ENCODE assay signal across 37 cellular contexts in the genomic region with DNA sequence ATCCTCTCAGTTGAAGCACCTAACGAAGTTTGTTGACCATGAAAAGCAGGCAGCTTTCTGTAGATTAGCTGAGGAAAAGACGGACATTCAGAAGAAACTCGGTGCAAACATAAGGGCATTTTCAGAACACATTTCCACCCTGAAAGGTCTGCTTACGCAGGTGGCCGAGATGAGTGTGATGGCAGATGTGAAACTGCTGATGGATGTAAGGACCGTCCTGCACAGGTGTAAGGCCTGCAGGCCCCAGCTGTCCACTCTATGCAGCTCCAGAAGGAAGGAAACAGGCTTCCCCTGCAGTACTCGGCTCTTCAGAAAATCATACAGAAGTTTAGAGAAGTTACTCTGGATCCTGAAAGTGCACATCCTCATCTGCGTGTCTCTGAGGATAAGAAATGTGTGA. TPM values are rescaled to one million over a fixed set of nuclear protein-coding genes. Genes with fewer than 3 reads are reported as not detected.
"Had no signal": no experiment of that assay in that cellular context is flagged by ENCODE, and none has a peak within 500 bp of the region (broad histone marks: within the 10 kb centered on the region; RNA-seq: fewer than 3 reads in every experiment).

No MANE protein-coding gene starts in this region.

- H3K9me3 Mint-ChIP-seq: activated B cell treated with CpG ODN at 0.5 μM for 24 hours; activated CD4-positive, alpha-beta memory T cell treated with anti-CD3 and anti-CD28 coated beads for 36 hours; activated CD4-positive, alpha-beta T cell treated with anti-CD3 and anti-CD28 coated beads, Interleukin-2, amount 10 ng/mL, durations not matched to agents 24 days and 14 days; activated CD8-positive, alpha-beta T cell treated with anti-CD3 and anti-CD28 coated beads for 36 hours; activated naive CD4-positive, alpha-beta T cell treated with anti-CD3 and anti-CD28 coated beads for 36 hours; activated naive CD4-positive, alpha-beta T cell treated with anti-CD3 and anti-CD28 coated beads, Interleukin-2, amount 50 U/mL, for 72 hours; activated naive CD8-positive, alpha-beta T cell treated with anti-CD3 and anti-CD28 coated beads for 36 hours; activated T-cell treated with anti-CD3 and anti-CD28 coated beads, Interleukin-2, amount 50 U/mL, for 4 hours; activated T-cell treated with anti-CD3 and anti-CD28 coated beads, Interleukin-2, amount 50 U/mL, for 72 hours; activated T-helper 1 cell treated with anti-CD3 and anti-CD28 coated beads, Interleukin-12 subunit alpha, Interleukin-12 subunit beta, Interleukin-2, Interleukin-4 antibody, amounts not matched to agents 30 ng/mL and 10 ng/mL and 1 ng/mL, durations not matched to agents 14 hours and 24 hours and 36 hours; activated T-helper 17 cell treated with anti-CD3 and anti-CD28 coated beads, Interleukin-2, amount 50 U/mL, for 72 hours; brain; T-helper 1 cell treated with Interleukin-12 subunit alpha and Interleukin-12 subunit beta and Interleukin-4 antibody, amounts not matched to agents 30 μg/mL and 1 μg/mL, for 36 hours; T-helper 2 cell treated with Interferon-gamma antibody and Interleukin-4, amounts not matched to agents 5 μg/mL and 100 μg/mL, for 36 hours had no signal

- H3K27ac ChIP-seq: adrenal gland, ascending aorta, cardiac muscle cell, VCaP had no signal

- H3K4me1 ChIP-seq: adrenal gland, ascending aorta had no signal

- H3K4me3 ChIP-seq: adrenal gland, ascending aorta, cardiac muscle cell had no signal

- H3K36me3 ChIP-seq: adrenal gland, ascending aorta, cardiac muscle cell had no signal

- H3K27ac Mint-ChIP-seq: activated B cell treated with CpG ODN at 0.5 μM for 24 hours; activated CD4-positive, alpha-beta memory T cell treated with anti-CD3 and anti-CD28 coated beads for 36 hours; activated CD4-positive, alpha-beta T cell treated with anti-CD3 and anti-CD28 coated beads, Interleukin-2, amount 10 ng/mL, durations not matched to agents 24 days and 14 days; activated CD8-positive, alpha-beta T cell treated with anti-CD3 and anti-CD28 coated beads for 36 hours; activated naive CD4-positive, alpha-beta T cell treated with anti-CD3 and anti-CD28 coated beads for 36 hours; activated naive CD4-positive, alpha-beta T cell treated with anti-CD3 and anti-CD28 coated beads, Interleukin-2, amount 50 U/mL, for 72 hours; activated naive CD8-positive, alpha-beta T cell treated with anti-CD3 and anti-CD28 coated beads for 36 hours; activated T-cell treated with anti-CD3 and anti-CD28 coated beads, Interleukin-2, amount 50 U/mL, for 72 hours; activated T-helper 1 cell treated with anti-CD3 and anti-CD28 coated beads, Interleukin-12 subunit alpha, Interleukin-12 subunit beta, Interleukin-2, Interleukin-4 antibody, amounts not matched to agents 30 ng/mL and 10 ng/mL and 1 ng/mL, durations not matched to agents 14 hours and 24 hours and 36 hours; activated T-helper 17 cell treated with anti-CD3 and anti-CD28 coated beads, Interleukin-2, amount 50 U/mL, for 72 hours; brain; T-helper 1 cell treated with Interleukin-12 subunit alpha and Interleukin-12 subunit beta and Interleukin-4 antibody, amounts not matched to agents 30 μg/mL and 1 μg/mL, for 36 hours; T-helper 2 cell treated with Interferon-gamma antibody and Interleukin-4, amounts not matched to agents 5 μg/mL and 100 μg/mL, for 36 hours had no signal

- H3K27me3 ChIP-seq: ascending aorta, cardiac muscle cell had no signal

- H3K4me1 Mint-ChIP-seq: activated B cell treated with CpG ODN at 0.5 μM for 24 hours, brain had no signal

- H3K27me3 Mint-ChIP-seq: brain had no signal

- H3K36me3 Mint-ChIP-seq: activated CD4-positive, alpha-beta memory T cell treated with anti-CD3 and anti-CD28 coated beads for 36 hours; activated naive CD4-positive, alpha-beta T cell treated with anti-CD3 and anti-CD28 coated beads, Interleukin-2, amount 50 U/mL, for 72 hours; activated naive CD8-positive, alpha-beta T cell treated with anti-CD3 and anti-CD28 coated beads for 36 hours; brain had no signal

- H3K9me3 ChIP-seq: adrenal gland, ascending aorta had no signal

- ATAC-seq: activated CD8-positive, alpha-beta T cell treated with anti-CD3 and anti-CD28 coated beads for 36 hours; activated naive CD4-positive, alpha-beta T cell treated with anti-CD3 and anti-CD28 coated beads, Interleukin-2, amount 50 U/mL, for 72 hours; activated T-cell treated with anti-CD3 and anti-CD28 coated beads, Interleukin-2, amount 50 U/mL, for 4 hours; activated T-cell treated with anti-CD3 and anti-CD28 coated beads, Interleukin-2, amount 50 U/mL, for 72 hours; activated T-helper 17 cell treated with anti-CD3 and anti-CD28 coated beads, Interleukin-2, amount 50 U/mL, for 72 hours had no signal

- DNase-seq: activated B cell treated with CpG ODN at 0.5 μM for 24 hours; activated CD4-positive, alpha-beta memory T cell treated with anti-CD3 and anti-CD28 coated beads for 36 hours; activated CD4-positive, alpha-beta T cell treated with anti-CD3 and anti-CD28 coated beads for 4 hours; activated CD4-positive, alpha-beta T cell treated with anti-CD3 and anti-CD28 coated beads, Interleukin-2, amount 10 ng/mL, durations not matched to agents 24 days and 14 days; activated CD4-positive, alpha-beta T cell treated with anti-CD3 and anti-CD28 coated beads, Interleukin-2, amount 50 U/mL, for 1 hour; activated CD4-positive, alpha-beta T cell treated with anti-CD3 and anti-CD28 coated beads, Interleukin-2, amount 50 U/mL, for 4 hours; activated CD4-positive, CD25-positive, alpha-beta regulatory T cell treated with anti-CD3 and anti-CD28 coated beads, Interleukin-2, amount 50 U/mL, for 72 hours; activated CD8-positive, alpha-beta memory T cell treated with anti-CD3 and anti-CD28 coated beads, Interleukin-2, amount 50 U/mL, for 4 hours; activated CD8-positive, alpha-beta T cell treated with anti-CD3 and anti-CD28 coated beads for 36 hours; activated effector memory CD4-positive, alpha-beta T cell treated with anti-CD3 and anti-CD28 coated beads, Interleukin-2, amount 50 U/mL, for 16 hours; activated gamma-delta T cell treated with Interleukin-2 at 50 U/mL for 16 hours; activated naive CD4-positive, alpha-beta T cell; activated naive CD4-positive, alpha-beta T cell treated with anti-CD3 and anti-CD28 coated beads for 36 hours; activated naive CD4-positive, alpha-beta T cell treated with anti-CD3 and anti-CD28 coated beads, Interleukin-2, amount 50 U/mL, for 16 hours; activated naive CD8-positive, alpha-beta T cell treated with anti-CD3 and anti-CD28 coated beads for 36 hours; activated T-cell treated with anti-CD3 and anti-CD28 coated beads for 4 hours; activated T-cell treated with anti-CD3 and anti-CD28 coated beads, Interleukin-2, amount 50 U/mL, for 1 hour; activated T-cell treated with anti-CD3 and anti-CD28 coated beads, Interleukin-2, amount 50 U/mL, for 4 hours; activated T-cell treated with anti-CD3 and anti-CD28 coated beads, Interleukin-2, amount 50 U/mL, for 72 hours; adrenal gland; amniotic stem cell; central memory CD4-positive, alpha-beta T cell; T-helper 1 cell; T-helper 2 cell; T-helper 9 cell had no signal

- H3K4me3 Mint-ChIP-seq: activated B cell treated with CpG ODN at 0.5 μM for 24 hours; activated CD4-positive, alpha-beta memory T cell treated with anti-CD3 and anti-CD28 coated beads for 36 hours; activated CD4-positive, alpha-beta T cell treated with anti-CD3 and anti-CD28 coated beads, Interleukin-2, amount 10 ng/mL, durations not matched to agents 24 days and 14 days; activated CD8-positive, alpha-beta T cell treated with anti-CD3 and anti-CD28 coated beads for 36 hours; activated naive CD4-positive, alpha-beta T cell treated with anti-CD3 and anti-CD28 coated beads for 36 hours; activated naive CD8-positive, alpha-beta T cell treated with anti-CD3 and anti-CD28 coated beads for 36 hours; activated T-cell treated with anti-CD3 and anti-CD28 coated beads, Interleukin-2, amount 50 U/mL, for 4 hours; activated T-cell treated with anti-CD3 and anti-CD28 coated beads, Interleukin-2, amount 50 U/mL, for 72 hours; activated T-helper 1 cell treated with anti-CD3 and anti-CD28 coated beads, Interleukin-12 subunit alpha, Interleukin-12 subunit beta, Interleukin-2, Interleukin-4 antibody, amounts not matched to agents 30 ng/mL and 10 ng/mL and 1 ng/mL, durations not matched to agents 14 hours and 24 hours and 36 hours; activated T-helper 17 cell treated with anti-CD3 and anti-CD28 coated beads, Interleukin-2, amount 50 U/mL, for 72 hours; brain; T-helper 1 cell treated with Interleukin-12 subunit alpha and Interleukin-12 subunit beta and Interleukin-4 antibody, amounts not matched to agents 30 μg/mL and 1 μg/mL, for 36 hours; T-helper 2 cell treated with Interferon-gamma antibody and Interleukin-4, amounts not matched to agents 5 μg/mL and 100 μg/mL, for 36 hours had no signal

RNA-seq across cellular contexts. Expression of gene TRIM60, which starts 20.8 kb away (rescaled TPM):
- total RNA-seq: activated B cell treated with CpG ODN at 0.5 μM for 24 hours; activated CD4-positive, alpha-beta memory T cell treated with anti-CD3 and anti-CD28 coated beads for 36 hours; activated CD4-positive, alpha-beta T cell treated with anti-CD3 and anti-CD28 coated beads, Interleukin-2, amount 10 ng/mL, durations not matched to agents 24 days and 14 days; activated CD8-positive, alpha-beta memory T cell treated with anti-CD3 and anti-CD28 coated beads for 36 hours; activated CD8-positive, alpha-beta T cell treated with anti-CD3 and anti-CD28 coated beads for 36 hours; activated naive CD4-positive, alpha-beta T cell treated with anti-CD3 and anti-CD28 coated beads for 36 hours; activated naive CD4-positive, alpha-beta T cell treated with anti-CD3 and anti-CD28 coated beads, Interleukin-2, amount 50 U/mL, for 72 hours; activated naive CD8-positive, alpha-beta T cell treated with anti-CD3 and anti-CD28 coated beads for 36 hours; activated T-cell treated with anti-CD3 and anti-CD28 coated beads, Interleukin-2, amount 50 U/mL, for 4 hours; activated T-cell treated with anti-CD3 and anti-CD28 coated beads, Interleukin-2, amount 50 U/mL, for 72 hours; activated T-helper 1 cell treated with anti-CD3 and anti-CD28 coated beads, Interleukin-12 subunit alpha, Interleukin-12 subunit beta, Interleukin-2, Interleukin-4 antibody, amounts not matched to agents 30 ng/mL and 10 ng/mL and 1 ng/mL, durations not matched to agents 14 hours and 24 hours and 36 hours; activated T-helper 17 cell treated with anti-CD3 and anti-CD28 coated beads, Interleukin-2, amount 50 U/mL, for 72 hours; adrenal gland; ascending aorta; bronchial epithelial cell; cardiac muscle cell; cerebellum had no signal
- polyA plus RNA-seq: adrenal gland, cardiac muscle cell had no signal

RNA-seq across cellular contexts. Expression of gene TRIM61, which starts 33.5 kb away (rescaled TPM):
- total RNA-seq: ascending aorta had no signal

RNA-seq across cellular contexts. Expression of gene TRIM75, which starts 42.7 kb away (rescaled TPM):
- total RNA-seq: activated B cell treated with CpG ODN at 0.5 μM for 24 hours; activated CD4-positive, alpha-beta memory T cell treated with anti-CD3 and anti-CD28 coated beads for 36 hours; activated CD4-positive, alpha-beta T cell treated with anti-CD3 and anti-CD28 coated beads, Interleukin-2, amount 10 ng/mL, durations not matched to agents 24 days and 14 days; activated CD8-positive, alpha-beta memory T cell treated with anti-CD3 and anti-CD28 coated beads for 36 hours; activated CD8-positive, alpha-beta T cell treated with anti-CD3 and anti-CD28 coated beads for 36 hours; activated naive CD4-positive, alpha-beta T cell treated with anti-CD3 and anti-CD28 coated beads for 36 hours; activated naive CD4-positive, alpha-beta T cell treated with anti-CD3 and anti-CD28 coated beads, Interleukin-2, amount 50 U/mL, for 72 hours; activated naive CD8-positive, alpha-beta T cell treated with anti-CD3 and anti-CD28 coated beads for 36 hours; activated T-cell treated with anti-CD3 and anti-CD28 coated beads, Interleukin-2, amount 50 U/mL, for 4 hours; activated T-cell treated with anti-CD3 and anti-CD28 coated beads, Interleukin-2, amount 50 U/mL, for 72 hours; activated T-helper 1 cell treated with anti-CD3 and anti-CD28 coated beads, Interleukin-12 subunit alpha, Interleukin-12 subunit beta, Interleukin-2, Interleukin-4 antibody, amounts not matched to agents 30 ng/mL and 10 ng/mL and 1 ng/mL, durations not matched to agents 14 hours and 24 hours and 36 hours; activated T-helper 17 cell treated with anti-CD3 and anti-CD28 coated beads, Interleukin-2, amount 50 U/mL, for 72 hours; adrenal gland; ascending aorta; bronchial epithelial cell; cardiac muscle cell; cerebellum had no signal
- polyA plus RNA-seq: adrenal gland, cardiac muscle cell had no signal
